In genomic region chr2:235638541-235639192, GRCh38 we compare ENCODE assay signal across 11 cellular contexts.
DNase-seq lines count a peak whose midpoint lies in the region; ATAC-seq lines count a peak whose summit lies in the region.
"Had no signal": no experiment of that assay in that cellular context is flagged by ENCODE, and none has a peak within 500 bp of the region (broad histone marks: within the 10 kb centered on the region; RNA-seq: fewer than 3 reads in every experiment).

No MANE protein-coding gene starts in this region.

- peaks cover 30% of the 10 kb centered on the region for H3K27me3 Mint-ChIP-seq in T-helper 17 cell

- DNase-seq in DMS53 (lab: John Stamatoyannopoulos, UW): peak; percentile 6
- DNase-seq in DMS53 treated with DMSO at 0.1 percent for 48 hours (lab: John Stamatoyannopoulos, UW; ENCODE audit: unreplicated experiment): no peak
- DNase-seq in T-helper 17 cell: no peak
- peak; percentile 93 for DNase-seq in superior temporal gyrus (ENCODE audit: extremely low spot score)
- DNase-seq in NK-92 treated with Interleukin-12 subunit alpha and Interleukin-12 subunit beta, amount 100 ng/mL, for 24 hours (lab: John Stamatoyannopoulos, UW): no peak
- DNase-seq in stimulated activated CD4-positive, alpha-beta T cell treated with anti-CD3 and anti-CD28 coated beads, Interleukin-2, amount 100 ng/mL, for 24 hours: no peak
- no peak for DNase-seq in cerebellum (ENCODE audit: low spot score)
- DNase-seq: foreskin melanocyte, NCI-H1417 treated with DMSO at 0.1 percent for 48 hours had no signal

- H3K27me3 ChIP-seq in layer of hippocampus (ENCODE audit: control insufficient read depth, insufficient read depth, low read length): no peaks in the 10 kb centered on the region

- peak overlapping the region; percentile 96 for H3K27ac ChIP-seq in layer of hippocampus (ENCODE audit: low read depth, low read length)

- H3K36me3 Mint-ChIP-seq in T-helper 17 cell (ENCODE audit: low read depth): no peaks in the 10 kb centered on the region

- peaks cover 18% of the 10 kb centered on the region for H3K4me1 Mint-ChIP-seq in T-helper 17 cell

- no peak overlapping the region for H3K27ac Mint-ChIP-seq in T-helper 17 cell
- H3K27ac Mint-ChIP-seq: activated T-helper 2 cell treated with anti-CD3 and anti-CD28 coated beads, Interferon-gamma antibody, Interleukin-2, Interleukin-4, amounts not matched to agents 10 μg/mL and 5 μg/mL and 100 μg/mL, durations not matched to agents 14 hours and 24 hours and 36 hours had no signal

- H3K4me3 Mint-ChIP-seq in T-helper 17 cell: peak overlapping the region; percentile 47

- H3K9me3 ChIP-seq in T-helper 17 cell (ENCODE audit: control insufficient read depth, low read length, poor library complexity, severe bottlenecking): no peaks in the 10 kb centered on the region

- ATAC-seq in T-helper 17 cell: no peak

Comparison
In these comparisons a context has a peak if more than half of its experiments do, and no peak if none do; other contexts are left out.
1. DNase-seq: peak in DMS53 (single experiment) and superior temporal gyrus (single experiment); none in DMS53 treated with DMSO at 0.1 percent for 48 hours (single experiment), T-helper 17 cell (0 of 3), NK-92 treated with Interleukin-12 subunit alpha and Interleukin-12 subunit beta, amount 100 ng/mL, for 24 hours (single experiment), stimulated activated CD4-positive, alpha-beta T cell treated with anti-CD3 and anti-CD28 coated beads, Interleukin-2, amount 100 ng/mL, for 24 hours (0 of 2) and cerebellum (single experiment).